30 cellular contexts compared by ENCODE assay signal in the genomic region with DNA sequence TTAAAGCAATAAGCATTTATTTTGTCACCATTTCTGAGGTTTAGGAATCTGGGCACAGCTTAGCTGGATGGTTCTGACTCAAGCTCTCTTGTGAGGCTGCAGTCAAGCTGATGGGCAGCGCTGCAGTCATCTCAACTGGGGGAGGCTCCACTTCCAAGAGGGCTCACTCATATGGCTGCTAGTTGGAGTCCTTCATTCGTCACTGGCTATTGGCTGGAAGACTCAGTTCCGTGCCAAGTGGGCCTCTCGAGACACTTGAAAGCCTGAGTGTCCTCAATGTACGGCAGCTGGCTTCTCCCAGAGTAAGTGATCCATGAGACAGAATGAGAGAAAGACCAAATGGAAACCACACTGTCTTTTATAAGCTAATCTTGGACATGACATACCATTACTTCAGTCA. TPM values are rescaled to one million over a fixed set of nuclear protein-coding genes. Genes with fewer than 3 reads are reported as not detected.
"Had no signal": no experiment of that assay in that cellular context is flagged by ENCODE, and none has a peak within 500 bp of the region (broad histone marks: within the 10 kb centered on the region; RNA-seq: fewer than 3 reads in every experiment).

No MANE protein-coding gene starts in this region.

- H3K9me3 ChIP-seq: adrenal gland, body of pancreas, colonic mucosa, gastrocnemius medialis, right atrium auricular region, suprapubic skin had no signal

- ATAC-seq: activated CD4-positive, CD25-positive, alpha-beta regulatory T cell treated with anti-CD3 and anti-CD28 coated beads, Interleukin-2, amount 50 U/mL, for 24 hours; body of pancreas; gastrocnemius medialis; left colon; natural killer cell had no signal

- H3K4me3 ChIP-seq: adrenal gland, body of pancreas, colonic mucosa, dorsolateral prefrontal cortex, gastrocnemius medialis, neural progenitor cell, right atrium auricular region, suprapubic skin, tibial nerve had no signal

- DNase-seq: activated CD4-positive, alpha-beta memory T cell treated with anti-CD3 and anti-CD28 coated beads for 36 hours; activated CD4-positive, alpha-beta T cell treated with anti-CD3 and anti-CD28 coated beads for 48 hours; activated CD8-positive, alpha-beta memory T cell treated with anti-CD3 and anti-CD28 coated beads, Interleukin-2, amount 50 U/mL, for 4 hours; activated effector memory CD4-positive, alpha-beta T cell treated with anti-CD3 and anti-CD28 coated beads, Interleukin-2, amount 50 U/mL, for 16 hours; activated naive CD4-positive, alpha-beta T cell treated with anti-CD3 and anti-CD28 coated beads for 36 hours; activated naive CD8-positive, alpha-beta T cell treated with anti-CD3 and anti-CD28 coated beads for 36 hours; activated T-cell treated with anti-CD3 and anti-CD28 coated beads, Interleukin-2, amount 50 U/mL, for 1 hour; adrenal gland; aorta; body of pancreas; colonic mucosa; dorsolateral prefrontal cortex; effector memory CD4-positive, alpha-beta T cell; gastrocnemius medialis; glutamatergic neuron; left colon; mesenchymal stem cell; natural killer cell; occipital lobe; stimulated activated naive CD4-positive, alpha-beta T cell; T-helper 9 cell; WERI-Rb-1 had no signal

- H3K36me3 ChIP-seq: adrenal gland, colonic mucosa, gastrocnemius medialis, neural progenitor cell, right atrium auricular region, suprapubic skin, tibial nerve, WERI-Rb-1 had no signal

- H3K4me1 ChIP-seq: adrenal gland, body of pancreas, colonic mucosa, gastrocnemius medialis, neural progenitor cell, parathyroid adenoma, right atrium auricular region, suprapubic skin, tibial nerve had no signal

- H3K27ac ChIP-seq: adrenal gland, body of pancreas, colonic mucosa, dorsolateral prefrontal cortex, gastrocnemius medialis, neural progenitor cell, parathyroid adenoma, right atrium auricular region, suprapubic skin, tibial nerve, WERI-Rb-1 had no signal

- H3K27me3 ChIP-seq: adrenal gland, body of pancreas, colonic mucosa, gastrocnemius medialis, right atrium auricular region had no signal

RNA-seq across cellular contexts. Expression of a gene that starts 21.6 kb away (rescaled TPM):
- total RNA-seq: activated CD4-positive, alpha-beta memory T cell treated with anti-CD3 and anti-CD28 coated beads for 36 hours; activated CD8-positive, alpha-beta memory T cell treated with anti-CD3 and anti-CD28 coated beads for 36 hours; activated naive CD4-positive, alpha-beta T cell treated with anti-CD3 and anti-CD28 coated beads for 36 hours; activated naive CD8-positive, alpha-beta T cell treated with anti-CD3 and anti-CD28 coated beads for 36 hours; activated T-helper 1 cell treated with anti-CD3 and anti-CD28 coated beads, Interleukin-12 subunit alpha, Interleukin-12 subunit beta, Interleukin-2, Interleukin-4 antibody, amounts not matched to agents 30 ng/mL and 10 ng/mL and 1 ng/mL, durations not matched to agents 14 hours and 24 hours and 36 hours had no signal
